Comparison of ENCODE assay signal across 8 cellular contexts in the genomic region with DNA sequence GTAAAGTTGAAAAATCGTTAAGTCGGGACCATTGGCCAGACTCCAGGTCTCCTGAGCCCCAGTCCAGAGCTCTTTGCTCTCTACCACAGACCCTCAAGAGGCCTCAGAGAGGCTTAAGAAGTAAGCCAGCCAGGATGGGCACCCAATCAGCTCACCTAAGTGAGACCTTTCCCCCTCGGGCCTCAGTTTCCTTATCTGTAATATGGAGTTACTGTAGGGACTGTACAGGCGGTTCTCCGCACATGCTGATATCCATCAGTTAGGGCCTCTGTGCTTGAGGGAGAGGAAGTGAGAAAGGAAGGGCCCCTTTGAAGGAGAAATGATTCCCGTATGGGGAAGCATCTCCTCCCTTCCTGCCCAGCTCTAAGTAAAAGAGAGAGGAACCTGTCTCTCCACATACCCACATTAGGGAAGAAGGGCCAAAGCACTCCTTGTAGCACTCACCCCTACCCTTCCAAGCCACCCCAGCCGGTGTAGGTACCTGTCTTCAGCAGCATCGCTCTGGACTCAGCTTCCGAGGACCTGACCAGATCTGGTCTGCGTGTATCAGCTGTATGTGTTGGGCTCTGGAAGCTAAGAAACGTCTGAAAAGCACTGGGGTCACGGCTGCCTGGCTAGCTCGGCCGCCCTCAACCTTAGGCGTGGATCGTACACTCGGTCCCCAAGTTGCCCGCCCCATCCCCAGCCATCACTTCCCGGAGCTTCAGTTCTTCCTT. TPM values are rescaled to one million over a fixed set of nuclear protein-coding genes. Genes with fewer than 3 reads are reported as not detected.
A peak's percentile ranks its signal among the peaks of the same experiment; 100 is the strongest.
DNase-seq lines count a peak whose midpoint lies in the region; ATAC-seq and TF ChIP-seq lines count a peak whose summit lies in the region.

No MANE protein-coding gene starts in this region.

- H3K27me3 ChIP-seq in cardiac muscle cell, result no peaks in the 10 kb centered on the region
- H3K27me3 ChIP-seq in psoas muscle (ENCODE audit: insufficient read depth in 3 of 3, low read length in 2 of 3), result no peaks in the 10 kb centered on the region

- CTCF ChIA-PET in WTC11 (lab: Charles Lee), result interaction anchor here (1.1 to 2.8 kb wide), 6 partner anchors 21 to 373 kb away, joined by 3 to 22 read pairs (median 6); a partner anchor contains a TSS

- DNase-seq in WTC11 (ENCODE audit: low spot score), result no peak
- DNase-seq in cardiac muscle cell (ENCODE audit: low read depth in 1 of 2, low spot score in 1 of 2), result no peak
- DNase-seq in psoas muscle, result no peak
- DNase-seq in GM13977 (ENCODE audit: low spot score), result no peak
- DNase-seq in cerebellar nuclear complex (lab: John Stamatoyannopoulos, UW), result no peak
- no peak for DNase-seq in NCI-H2107 (lab: John Stamatoyannopoulos, UW)

- peaks cover 51% of the 10 kb centered on the region for H3K4me1 Mint-ChIP-seq in WTC11

- no peaks in the 10 kb centered on the region for H3K9me3 Mint-ChIP-seq in WTC11

- intact Hi-C loops in psoas muscle (cut with DNase I), result loop anchor here (10.0 kb wide), 1 partner anchor 255 kb away; no protein-coding TSS in a partner anchor

- peaks cover 28% of the 10 kb centered on the region for H3K27me3 Mint-ChIP-seq in WTC11 (ENCODE audit: low read depth)

- H3K27ac Mint-ChIP-seq in WTC11, result peak overlapping the region; percentile 8; the same call in 1 of the 2 replicates

- peak overlapping the region; percentile 72 for H3K4me3 Mint-ChIP-seq in WTC11

- TF ChIP-seq CTCF in WTC11 (IDR thresholded peaks at IDR 0.05) (no peak), cardiac muscle cell (IDR thresholded peaks at IDR 0.05; ENCODE audit: low read depth, low read length) (no peak), psoas muscle (IDR thresholded peaks at IDR 0.05) (no peak), GM13977 (IDR thresholded peaks at IDR 0.05; ENCODE audit: extremely low read depth, insufficient read depth, missing control alignments) (no peak)

- H3K4me1 ChIP-seq in cardiac muscle cell (ENCODE audit: low read depth), result peaks cover 22% of the 10 kb centered on the region
- H3K4me1 ChIP-seq in psoas muscle, result peaks cover 22% of the 10 kb centered on the region

- H3K4me3 ChIP-seq in cardiac muscle cell (peak overlapping the region; percentile 43), psoas muscle (peak overlapping the region; percentile 74)

- H3K27ac ChIP-seq in cardiac muscle cell, result peak overlapping the region; percentile 66
- peak overlapping the region; percentile 83 for H3K27ac ChIP-seq in psoas muscle

- no peaks in the 10 kb centered on the region for H3K9me3 ChIP-seq in cardiac muscle cell (ENCODE audit: low read depth)
- H3K9me3 ChIP-seq in psoas muscle, result no peaks in the 10 kb centered on the region

- H3K36me3 ChIP-seq in cardiac muscle cell, result no peaks in the 10 kb centered on the region
- H3K36me3 ChIP-seq in psoas muscle (ENCODE audit: insufficient read depth in 1 of 2, low read depth in 1 of 2), result peaks cover 0 to 35% of the 10 kb centered on the region in 2 donors

- POLR2A ChIA-PET in WTC11 (lab: Charles Lee), result interaction anchor here (0.5 to 2.8 kb wide), 6 partner anchors 10 to 126 kb away, joined by 3 to 10 read pairs (median 3); a partner anchor contains a TSS

- ATAC-seq in GM18517 (IDR thresholded peaks at IDR 0.05; ENCODE audit: unreplicated experiment), result peak; percentile 9
- peak; percentile 5 for ATAC-seq in HG03159 (IDR thresholded peaks at IDR 0.05; ENCODE audit: unreplicated experiment)
- peak; percentile 1; the same call in 1 of the 2 replicates for ATAC-seq in WTC11
- ATAC-seq in psoas muscle, result peak in 3 of 4 donors; percentile 1 to 11 (median 5)

- H3K36me3 Mint-ChIP-seq in WTC11, result peaks cover 24% of the 10 kb centered on the region

- WGBS in psoas muscle, 3 donors, result 15 to 18% (median 16%) methylated on average over 19 of the region's 19 CpGs

- in situ Hi-C loops in GM13977 (cut with MboI; ENCODE audit: low pct_unique_long_range_greater_than_20kb, low sequenced_read_pairs, unreplicated experiment), result loop anchor here (10.0 kb wide), 1 partner anchor 85 kb away; no protein-coding TSS in a partner anchor

TF ChIP-seq in WTC11, 78 proteins besides CTCF, POLR2A, EP300 and RAD21:
- TF ChIP-seq, protein P1, sequence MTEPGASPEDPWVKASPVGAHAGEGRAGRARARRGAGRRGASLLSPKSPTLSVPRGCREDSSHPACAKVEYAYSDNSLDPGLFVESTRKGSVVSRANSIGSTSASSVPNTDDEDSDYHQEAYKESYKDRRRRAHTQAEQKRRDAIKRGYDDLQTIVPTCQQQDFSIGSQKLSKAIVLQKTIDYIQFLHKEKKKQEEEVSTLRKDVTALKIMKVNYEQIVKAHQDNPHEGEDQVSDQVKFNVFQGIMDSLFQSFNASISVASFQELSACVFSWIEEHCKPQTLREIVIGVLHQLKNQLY (CRISPR knock-in tag; IDR thresholded peaks at IDR 0.05), result no peak
- TF ChIP-seq, protein P2, sequence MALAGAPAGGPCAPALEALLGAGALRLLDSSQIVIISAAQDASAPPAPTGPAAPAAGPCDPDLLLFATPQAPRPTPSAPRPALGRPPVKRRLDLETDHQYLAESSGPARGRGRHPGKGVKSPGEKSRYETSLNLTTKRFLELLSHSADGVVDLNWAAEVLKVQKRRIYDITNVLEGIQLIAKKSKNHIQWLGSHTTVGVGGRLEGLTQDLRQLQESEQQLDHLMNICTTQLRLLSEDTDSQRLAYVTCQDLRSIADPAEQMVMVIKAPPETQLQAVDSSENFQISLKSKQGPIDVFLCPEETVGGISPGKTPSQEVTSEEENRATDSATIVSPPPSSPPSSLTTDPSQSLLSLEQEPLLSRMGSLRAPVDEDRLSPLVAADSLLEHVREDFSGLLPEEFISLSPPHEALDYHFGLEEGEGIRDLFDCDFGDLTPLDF (CRISPR knock-in tag; IDR thresholded peaks at IDR 0.05), result no peak
- TF ChIP-seq, protein P3, sequence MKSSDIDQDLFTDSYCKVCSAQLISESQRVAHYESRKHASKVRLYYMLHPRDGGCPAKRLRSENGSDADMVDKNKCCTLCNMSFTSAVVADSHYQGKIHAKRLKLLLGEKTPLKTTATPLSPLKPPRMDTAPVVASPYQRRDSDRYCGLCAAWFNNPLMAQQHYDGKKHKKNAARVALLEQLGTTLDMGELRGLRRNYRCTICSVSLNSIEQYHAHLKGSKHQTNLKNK (CRISPR knock-in tag; IDR thresholded peaks at IDR 0.05), result no peak
- TF ChIP-seq ZNF121 (CRISPR knock-in tag; IDR thresholded peaks at IDR 0.05) (no peak), ZNF317 (CRISPR knock-in tag; IDR thresholded peaks at IDR 0.05; ENCODE audit: borderline replicate concordance, low read depth) (0 out of 2 replicates have a peak, but pooled peaks have one; percentile 29), ELF4 (CRISPR knock-in tag; IDR thresholded peaks at IDR 0.05; ENCODE audit: low read depth) (no peak), JAZF1 (CRISPR knock-in tag; IDR thresholded peaks at IDR 0.05) (no peak), SP1 (CRISPR knock-in tag; conservative IDR thresholded peaks at IDR 0.05) (no peak)

RNA-seq across cellular contexts. Expression of a gene that starts 0.7 kb away (rescaled TPM):
- total RNA-seq in WTC11 (2021) (19.4 to 22.8 TPM (median 22.3 TPM) in 3 replicates), cardiac muscle cell (31.7 and 34.9 TPM in 2 replicates), psoas muscle (1 to 10 TPM; 5.2 to 8.5 (median 7.7) TPM)
- polyA plus RNA-seq in cardiac muscle cell (22.8 and 29.7 TPM in 2 replicates), psoas muscle (1 to 10 TPM; 5.3 to 7.3 (median 5.7) TPM)

RNA-seq across cellular contexts. Expression of a gene that starts 4.1 kb away (rescaled TPM):
- 5.7 to 7.1 TPM (median 6.3 TPM) in 3 replicates for total RNA-seq in WTC11 (2021)
- total RNA-seq in cardiac muscle cell, result 1.1 and 2.2 TPM in 2 replicates
- polyA plus RNA-seq in cardiac muscle cell, result 0.68 and 1.1 TPM in 2 replicates
- 1 to 10 TPM; 1.4 to 2.4 (median 2.1) TPM for total RNA-seq in psoas muscle
- 1 to 10 TPM; 2.0 to 2.3 (median 2.2) TPM for polyA plus RNA-seq in psoas muscle

RNA-seq across cellular contexts. Expression of a gene that starts 9.5 kb away (rescaled TPM):
- 39.9 to 50.6 TPM (median 49.6 TPM) in 3 replicates for total RNA-seq in WTC11 (2021)
- total RNA-seq in cardiac muscle cell, result 9.2 and 10.3 TPM in 2 replicates
- 212 and 237 TPM in 2 replicates for polyA plus RNA-seq in cardiac muscle cell
- 100 to 1,000 TPM; 117 to 164 (median 129) TPM for total RNA-seq in psoas muscle
- polyA plus RNA-seq in psoas muscle, result 100 to 1,000 TPM; 117 to 198 (median 194) TPM

RNA-seq across cellular contexts. Expression of a gene that starts 20.6 kb away (rescaled TPM):
- 84.6 to 90.8 TPM (median 85.9 TPM) in 3 replicates for total RNA-seq in WTC11 (2021)
- total RNA-seq in cardiac muscle cell, result 134 and 186 TPM in 2 replicates
- 289 and 324 TPM in 2 replicates for polyA plus RNA-seq in cardiac muscle cell
- total RNA-seq in psoas muscle, result 100 to 1,000 TPM; 149 to 181 (median 160) TPM
- 100 to 1,000 TPM; 242 to 253 (median 245) TPM for polyA plus RNA-seq in psoas muscle
